In the genomic region with DNA sequence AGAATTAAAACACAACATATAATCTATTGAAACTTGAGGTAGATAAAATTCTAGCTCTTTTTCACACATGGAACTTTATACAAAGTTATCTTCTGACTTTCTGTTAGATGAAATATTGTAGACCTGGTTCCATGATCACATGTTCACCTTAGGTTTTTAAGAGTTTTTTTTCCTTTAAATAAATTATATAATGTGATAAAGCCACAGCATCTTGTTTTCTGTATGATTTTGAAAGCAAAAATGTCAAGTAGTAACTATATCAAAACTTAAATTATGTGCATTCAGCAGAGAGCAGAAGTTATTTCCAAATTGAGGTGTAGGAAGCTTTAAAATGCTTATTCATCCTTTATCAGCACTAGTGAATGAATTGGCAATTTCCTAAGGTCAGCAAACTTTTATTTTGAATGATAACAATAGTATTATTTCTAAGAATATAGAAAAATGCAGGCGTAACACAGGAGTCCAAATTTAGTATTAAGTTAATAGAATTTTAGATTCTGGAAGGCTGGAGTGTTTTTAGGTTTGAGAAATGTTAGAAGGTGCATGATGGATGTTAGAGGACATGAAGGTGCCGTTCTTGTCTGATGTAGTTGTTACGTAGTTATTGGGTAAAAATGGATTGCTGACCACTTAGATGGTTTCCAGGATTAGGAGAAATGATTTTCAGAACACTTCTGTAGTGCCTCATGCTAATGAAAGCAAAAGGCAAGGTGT, we compare ENCODE assay signal across 22 cellular contexts.
"Had no signal": no experiment of that assay in that cellular context is flagged by ENCODE, and none has a peak within 500 bp of the region (broad histone marks: within the 10 kb centered on the region; RNA-seq: fewer than 3 reads in every experiment).

No MANE protein-coding gene starts in this region.

- H3K36me3 Mint-ChIP-seq: natural killer cell had no signal

- ATAC-seq: esophagus mucosa, left ventricle myocardium superior had no signal

- H3K9me3 ChIP-seq: adrenal gland, right atrium auricular region, transverse colon had no signal

- H3K27ac ChIP-seq: adrenal gland, cardiac muscle cell, dorsolateral prefrontal cortex, right atrium auricular region, skin epidermis, transverse colon had no signal

- H3K27ac Mint-ChIP-seq: activated naive CD4-positive, alpha-beta T cell treated with anti-CD3 and anti-CD28 coated beads, Interleukin-2, amount 50 U/mL, for 24 hours; activated T-cell treated with anti-CD3 and anti-CD28 coated beads, Interleukin-2, amount 50 U/mL, for 24 hours; T-helper 2 cell treated with Interferon-gamma antibody and Interleukin-4, amounts not matched to agents 5 μg/mL and 100 μg/mL, for 36 hours had no signal

- H3K27me3 Mint-ChIP-seq: activated naive CD4-positive, alpha-beta T cell treated with anti-CD3 and anti-CD28 coated beads, Interleukin-2, amount 50 U/mL, for 24 hours; activated T-cell treated with anti-CD3 and anti-CD28 coated beads, Interleukin-2, amount 50 U/mL, for 24 hours had no signal

- H3K4me3 Mint-ChIP-seq: activated naive CD4-positive, alpha-beta T cell treated with anti-CD3 and anti-CD28 coated beads, Interleukin-2, amount 50 U/mL, for 24 hours; activated T-cell treated with anti-CD3 and anti-CD28 coated beads, Interleukin-2, amount 50 U/mL, for 24 hours; natural killer cell; T-helper 2 cell treated with Interferon-gamma antibody and Interleukin-4, amounts not matched to agents 5 μg/mL and 100 μg/mL, for 36 hours had no signal

- H3K4me3 ChIP-seq: adrenal gland, cardiac muscle cell, dorsolateral prefrontal cortex, right atrium auricular region, skin epidermis, transverse colon had no signal

- H3K27me3 ChIP-seq: adrenal gland, cardiac muscle cell, dorsolateral prefrontal cortex, right atrium auricular region, transverse colon had no signal

- DNase-seq: activated CD4-positive, CD25-positive, alpha-beta regulatory T cell treated with anti-CD3 and anti-CD28 coated beads, Interleukin-2, amount 50 U/mL, for 72 hours; activated effector memory CD4-positive, alpha-beta T cell treated with anti-CD3 and anti-CD28 coated beads, Interleukin-2, amount 50 U/mL, for 16 hours; activated T-cell treated with anti-CD3 and anti-CD28 coated beads, Interleukin-2, amount 50 U/mL, for 24 hours; adrenal gland; dorsolateral prefrontal cortex; hippocampal formation; kidney; left ventricle myocardium superior; mesenchymal stem cell; natural killer cell; posterior cingulate gyrus; stimulated activated CD4-positive, alpha-beta T cell treated with anti-CD3 and anti-CD28 coated beads, Interleukin-4, amount 100 ng/mL, for 4 hours; stimulated activated CD8-positive, alpha-beta memory T cell treated with anti-CD3 and anti-CD28 coated beads, Interleukin-4, amount 100 ng/mL, for 48 hours; stimulated activated naive CD4-positive, alpha-beta T cell treated with Interleukin-2 at 50 U/mL for 16 hours; SW 1271; transverse colon had no signal
